25 cellular contexts compared by ENCODE assay signal in genomic region chr2:207763308-207763707, GRCh38.
"Had no signal": no experiment of that assay in that cellular context is flagged by ENCODE, and none has a peak within 500 bp of the region (broad histone marks: within the 10 kb centered on the region; RNA-seq: fewer than 3 reads in every experiment).

No MANE protein-coding gene starts in this region.

- H3K36me3 Mint-ChIP-seq: activated naive CD8-positive, alpha-beta T cell; naive thymus-derived CD8-positive, alpha-beta T cell had no signal

- H3K27me3 ChIP-seq: body of pancreas, right atrium auricular region, suprapubic skin, upper lobe of left lung had no signal

- ATAC-seq: activated CD8-positive, alpha-beta T cell treated with anti-CD3 and anti-CD28 coated beads, Interleukin-2, amount 10 ng/mL, durations not matched to agents 7 days and 5 days; body of pancreas; mucosa of descending colon; naive thymus-derived CD8-positive, alpha-beta T cell; stimulated activated naive CD8-positive, alpha-beta T cell treated with anti-CD3 and anti-CD28 coated beads, Interleukin-15, Interleukin-2, amounts not matched to agents 100 U/mL and 50 U/mL, for 24 hours had no signal

- H3K4me3 ChIP-seq: body of pancreas, coronary artery, left ventricle myocardium inferior, mucosa of descending colon, right atrium auricular region, smooth muscle cell, suprapubic skin, upper lobe of left lung had no signal

- H3K4me3 Mint-ChIP-seq: activated CD8-positive, alpha-beta T cell treated with anti-CD3 and anti-CD28 coated beads, Interleukin-2, amount 10 ng/mL, durations not matched to agents 7 days and 5 days; activated naive CD8-positive, alpha-beta T cell; naive thymus-derived CD8-positive, alpha-beta T cell; T-helper 1 cell treated with Interleukin-12 subunit alpha and Interleukin-12 subunit beta and Interleukin-4 antibody, amounts not matched to agents 30 μg/mL and 1 μg/mL, for 36 hours had no signal

- H3K9me3 ChIP-seq: body of pancreas, left ventricle myocardium inferior, mucosa of descending colon, right atrium auricular region, suprapubic skin, upper lobe of left lung had no signal

- H3K27ac ChIP-seq: body of pancreas, coronary artery, left ventricle myocardium inferior, right atrium auricular region, suprapubic skin, upper lobe of left lung had no signal

- H3K27ac Mint-ChIP-seq: activated CD8-positive, alpha-beta T cell treated with anti-CD3 and anti-CD28 coated beads, Interleukin-2, amount 10 ng/mL, durations not matched to agents 7 days and 5 days; activated naive CD8-positive, alpha-beta T cell; naive thymus-derived CD8-positive, alpha-beta T cell; T-helper 1 cell treated with Interleukin-12 subunit alpha and Interleukin-12 subunit beta and Interleukin-4 antibody, amounts not matched to agents 30 μg/mL and 1 μg/mL, for 36 hours had no signal

- DNase-seq: activated CD4-positive, alpha-beta T cell treated with anti-CD3 and anti-CD28 coated beads for 4 hours; activated CD8-positive, alpha-beta memory T cell treated with anti-CD3 and anti-CD28 coated beads, Interleukin-2, amount 50 U/mL, for 4 hours; activated CD8-positive, alpha-beta T cell treated with anti-CD3 and anti-CD28 coated beads, Interleukin-2, amount 10 ng/mL, durations not matched to agents 7 days and 5 days; activated effector memory CD4-positive, alpha-beta T cell treated with anti-CD3 and anti-CD28 coated beads, Interleukin-2, amount 50 U/mL, for 16 hours; activated T-cell treated with anti-CD3 and anti-CD28 coated beads, Interleukin-2, amount 50 U/mL, for 48 hours; amygdala; body of pancreas; central memory CD4-positive, alpha-beta T cell; effector CD8-positive, alpha-beta T cell; foreskin melanocyte; head of caudate nucleus; left ventricle myocardium inferior; mucosa of descending colon; naive thymus-derived CD8-positive, alpha-beta T cell; nucleus accumbens; stimulated activated CD4-positive, alpha-beta T cell treated with anti-CD3 and anti-CD28 coated beads, Interleukin-4, amount 100 ng/mL, for 4 hours; stimulated activated CD8-positive, alpha-beta memory T cell treated with anti-CD3 and anti-CD28 coated beads, Interleukin-4, amount 100 ng/mL, for 48 hours; stimulated activated naive CD8-positive, alpha-beta T cell treated with anti-CD3 and anti-CD28 coated beads, Interleukin-15, Interleukin-2, amounts not matched to agents 100 U/mL and 50 U/mL, for 24 hours; upper lobe of left lung had no signal

- H3K4me2 ChIP-seq: smooth muscle cell had no signal

- H3K9me3 Mint-ChIP-seq: naive thymus-derived CD8-positive, alpha-beta T cell; T-helper 1 cell treated with Interleukin-12 subunit alpha and Interleukin-12 subunit beta and Interleukin-4 antibody, amounts not matched to agents 30 μg/mL and 1 μg/mL, for 36 hours had no signal
